ENCODE assay signal across 8 cellular contexts in genomic region chr14:105999361-106000028, GRCh38.
A peak's percentile ranks its signal among the peaks of the same experiment; 100 is the strongest.
DNase-seq lines count a peak whose midpoint lies in the region; FAIRE-seq and TF ChIP-seq lines count a peak whose summit lies in the region.

No MANE protein-coding gene starts in this region.

- H3K27ac ChIP-seq in GM23248: no peak overlapping the region

- FAIRE-seq in urothelium cell line (lab: Jason Lieb, UNC): no peak

- H2AFZ ChIP-seq in GM23248: no peak overlapping the region

- no peaks in the 10 kb centered on the region for H3K9me2 ChIP-seq in GM23248 (ENCODE audit: insufficient read depth)

- H3F3A ChIP-seq in GM23248 (ENCODE audit: insufficient read depth): no peaks in the 10 kb centered on the region

- no peak overlapping the region for H3K9ac ChIP-seq in GM23248

- DNase-seq in GM03348 (ENCODE audit: low spot score) (peak; percentile 9), GM23248 (peak; percentile 58), NCI-H1694 (lab: John Stamatoyannopoulos, UW) (peak; percentile 94), foreskin fibroblast (no peak), kidney glomerular epithelial cell (lab: John Stamatoyannopoulos, UW) (no peak), urothelium cell line (ENCODE audit: low spot score) (no peak)
- peak; percentile 80 for DNase-seq in activated CD8-positive, alpha-beta memory T cell treated with anti-CD3 and anti-CD28 coated beads, Interleukin-2, amount 50 U/mL, for 4 hours
- DNase-seq in stimulated activated CD4-positive, alpha-beta T cell treated with anti-CD3 and anti-CD28 coated beads, Interleukin-1b, Interleukin-23, amount 100 ng/mL, for 24 hours (ENCODE audit: low read depth in 4 of 4, low spot score in 1 of 4): peak in 3 of 4 experiments; percentile 65 to 86 (median 67)

- H3K4me3 ChIP-seq in GM23248 (no peak overlapping the region), foreskin fibroblast (ENCODE audit: low read depth in 1 of 2, low read length in 2 of 2) (no peak overlapping the region)

- in situ Hi-C loops in GM23248 (cut with MboI): loop anchor here (25.0 kb wide), 1 partner anchor 437 kb away; no protein-coding TSS in a partner anchor

- no peaks in the 10 kb centered on the region for H3K9me3 ChIP-seq in GM23248 (ENCODE audit: low read depth)

- H4K20me1 ChIP-seq in GM23248 (ENCODE audit: insufficient read depth): no peaks in the 10 kb centered on the region

- H3K27me3 ChIP-seq in GM23248 (replicated peaks; ENCODE audit: insufficient read depth): no peaks in the 10 kb centered on the region

- 53 to 74% methylated on average over 7 to 14 of the region's 15 CpGs for WGBS in GM23248 (ENCODE audit: low coverage in 1 of 2, low lambda C conversion rate in 2 of 2, missing lambda C conversion rate in 2 of 2), 2 experiments

- H3K79me2 ChIP-seq in GM23248 (ENCODE audit: insufficient read depth): no peaks in the 10 kb centered on the region

- peak; percentile 22 for TF ChIP-seq CTCF in foreskin fibroblast (IDR thresholded peaks at IDR 0.05; ENCODE audit: low read depth, low read length)

- no peak overlapping the region for H3K4me2 ChIP-seq in GM23248 (ENCODE audit: unreplicated experiment)

- no peaks in the 10 kb centered on the region for H3K4me1 ChIP-seq in GM23248 (ENCODE audit: insufficient read depth)

- no peaks in the 10 kb centered on the region for H3K36me3 ChIP-seq in GM23248 (ENCODE audit: low read depth)

Comparison
In these comparisons a context has a peak if more than half of its experiments do, and no peak if none do; other contexts are left out.
1. DNase-seq: peak in GM03348 (single experiment), GM23248 (single experiment), NCI-H1694 (single experiment), activated CD8-positive, alpha-beta memory T cell treated with anti-CD3 and anti-CD28 coated beads, Interleukin-2, amount 50 U/mL, for 4 hours (single experiment) and stimulated activated CD4-positive, alpha-beta T cell treated with anti-CD3 and anti-CD28 coated beads, Interleukin-1b, Interleukin-23, amount 100 ng/mL, for 24 hours (3 of 4); none in foreskin fibroblast (0 of 2), kidney glomerular epithelial cell (single experiment) and urothelium cell line (single experiment).